8 cellular contexts compared by ENCODE assay signal in genomic region chr3:159852821-159853505, GRCh38. TPM values are rescaled to one million over a fixed set of nuclear protein-coding genes. Genes with fewer than 3 reads are reported as not detected.
DNase-seq lines count a peak whose midpoint lies in the region; ATAC-seq and TF ChIP-seq lines count a peak whose summit lies in the region.

No MANE protein-coding gene starts in this region.

- peak overlapping the region; percentile 71 for H3K4me2 ChIP-seq in mammary epithelial cell (ENCODE audit: insufficient read depth, low read depth, low read length)

- H3K4me3 Mint-ChIP-seq in HFFc6, result peak overlapping the region; percentile 77
- H3K4me3 Mint-ChIP-seq in effector memory CD8-positive, alpha-beta T cell, result no peak overlapping the region

- peaks cover 85% of the 10 kb centered on the region for H3K4me1 Mint-ChIP-seq in HFFc6 (ENCODE audit: low read depth)
- no peaks in the 10 kb centered on the region for H3K4me1 Mint-ChIP-seq in effector memory CD8-positive, alpha-beta T cell (ENCODE audit: low read depth in 2 of 2)

- 1% methylated on average over 10 of the region's 11 CpGs for WGBS in mammary epithelial cell (ENCODE audit: low coverage, missing lambda C conversion rate)

- peak overlapping the region; percentile 68 for H3K9ac ChIP-seq in mammary epithelial cell (ENCODE audit: insufficient read depth, low read length)

- no peaks in the 10 kb centered on the region for H4K20me1 ChIP-seq in mammary epithelial cell (ENCODE audit: insufficient read depth, low read length)

- CTCF ChIA-PET in mammary epithelial cell (lab: Charles Lee; ENCODE audit: low non-redundant PET), result interaction anchor here (0.5 to 1.2 kb wide), 5 partner anchors 11 to 1282 kb away, joined by 3 to 8 read pairs (median 3); partner anchors contain the start of gene MLF1

- H3K27me3 Mint-ChIP-seq in HFFc6 (ENCODE audit: insufficient read depth), result no peaks in the 10 kb centered on the region
- H3K27me3 Mint-ChIP-seq in effector memory CD8-positive, alpha-beta T cell, result peaks cover 27 to 30% of the 10 kb centered on the region in 2 donors

- peak; percentile 84 for ATAC-seq in thoracic aorta (ENCODE audit: insufficient number of reproducible peaks, low FRiP score, low read depth)
- ATAC-seq in effector memory CD8-positive, alpha-beta T cell (replicated peaks), result no peak

- H3K27ac ChIP-seq in mammary epithelial cell (ENCODE audit: insufficient read depth, low read depth, low read length), result peak overlapping the region; percentile 91
- peak overlapping the region; percentile 87 to 90 for H3K27ac ChIP-seq in thoracic aorta

- no peaks in the 10 kb centered on the region for H3K9me3 Mint-ChIP-seq in HFFc6
- no peaks in the 10 kb centered on the region for H3K9me3 Mint-ChIP-seq in effector memory CD8-positive, alpha-beta T cell

- H3K4me3 ChIP-seq in mammary epithelial cell (replicated peaks in 1 of 3; ENCODE audit: insufficient read depth in 1 of 3, low read depth in 2 of 3, low read length in 3 of 3) (peak overlapping the region; percentile 4 to 39 (median 30)), thoracic aorta (peak overlapping the region; percentile 68)

- H3K4me1 ChIP-seq in mammary epithelial cell (ENCODE audit: insufficient read depth, low read length) (peaks cover 52% of the 10 kb centered on the region), thoracic aorta (ENCODE audit: control insufficient read depth in 1 of 2, low read depth in 2 of 2) (peaks cover 39 to 85% of the 10 kb centered on the region in 2 donors)

- peaks cover 89% of the 10 kb centered on the region for H3K79me2 ChIP-seq in mammary epithelial cell (ENCODE audit: insufficient read depth, low read length)

- H3K36me3 ChIP-seq in mammary epithelial cell (ENCODE audit: insufficient read depth, low read length), result no peaks in the 10 kb centered on the region
- no peaks in the 10 kb centered on the region for H3K36me3 ChIP-seq in thoracic aorta

- TF ChIP-seq CTCF in HFFc6 (IDR thresholded peaks at IDR 0.05), result no peak
- TF ChIP-seq CTCF in mammary epithelial cell (conservative IDR thresholded peaks at IDR 0.05 in 1 of 2, IDR thresholded peaks at IDR 0.05 in 1 of 2; ENCODE audit: extremely low read depth in 1 of 2, insufficient read depth in 1 of 2, low read depth in 1 of 2, low read length in 2 of 2), result no peak
- TF ChIP-seq CTCF in thoracic aorta (IDR thresholded peaks at IDR 0.05), result no peak
- TF ChIP-seq CTCF in GM20000 (IDR thresholded peaks at IDR 0.05; ENCODE audit: extremely low read depth, missing control alignments), result no peak

- peak; percentile 71 for DNase-seq in ACHN
- DNase-seq in HFFc6, result peak; percentile 27
- peak; percentile 66 for DNase-seq in mammary epithelial cell
- peak; percentile 53 for DNase-seq in kidney glomerular epithelial cell (lab: John Stamatoyannopoulos, UW)
- DNase-seq in thoracic aorta (ENCODE audit: low spot score), result no peak
- DNase-seq in GM20000 (ENCODE audit: low spot score), result no peak
- DNase-seq in effector memory CD8-positive, alpha-beta T cell, result no peak
- DNase-seq in MV-4-11 (lab: John Stamatoyannopoulos, UW), result no peak

- intact Hi-C loops in mammary epithelial cell (cut with micrococcal nuclease), result loop anchor here (1.0 to 10.0 kb wide), 2 partner anchors 12 to 88 kb away; no protein-coding TSS in a partner anchor

- H3K27me3 ChIP-seq in mammary epithelial cell (ENCODE audit: insufficient read depth, low read length), result no peaks in the 10 kb centered on the region
- H3K27me3 ChIP-seq in thoracic aorta (replicated peaks; ENCODE audit: insufficient read depth), result no peaks in the 10 kb centered on the region

- peaks cover 13% of the 10 kb centered on the region for H3K36me3 Mint-ChIP-seq in HFFc6 (ENCODE audit: low read depth)
- H3K36me3 Mint-ChIP-seq in effector memory CD8-positive, alpha-beta T cell (ENCODE audit: insufficient read depth), result no peaks in the 10 kb centered on the region

- peak overlapping the region; percentile 84 for H2AFZ ChIP-seq in mammary epithelial cell (ENCODE audit: low read depth, low read length)

- H3K27ac Mint-ChIP-seq in HFFc6, result peak overlapping the region; percentile 92
- no peak overlapping the region for H3K27ac Mint-ChIP-seq in effector memory CD8-positive, alpha-beta T cell

- in situ Hi-C loops in ACHN (cut with HindIII; ENCODE audit: low pct_ligation_motif_present, low pct_unique_long_range_greater_than_20kb, low sequenced_read_pairs) (no loop called here), mammary epithelial cell (cut with MboI; ENCODE audit: low sequenced_read_pairs in 2 of 2) (no loop called here)

- H3K9me3 ChIP-seq in mammary epithelial cell (replicated peaks; ENCODE audit: insufficient read depth, low read length) (no peaks in the 10 kb centered on the region), thoracic aorta (no peaks in the 10 kb centered on the region)

- BruUV-seq in mammary epithelial cell (replicated peaks; lab: Mats Ljungman, UMichigan), result TSS peak; percentile 84

- dilution Hi-C loops in mammary epithelial cell (cut with HindIII; ENCODE audit: low sequenced_read_pairs), result no loop called here

RNA-seq across cellular contexts. Expression of gene SCHIP1, which starts 13.3 kb away (rescaled TPM):
- total RNA-seq in HFFc6 (2021; fragmentation: NEBNext Ultra II Directional; extraction: Animal tissue kit (Norgen Biotek cat#: 25700)), result 1 to 10 TPM; 1.1 to 8.1 (median 2.2) TPM
- 1 to 10 TPM; 5.4 to 8.5 TPM for total RNA-seq in mammary epithelial cell
- 5.7 TPM for polyA plus RNA-seq in mammary epithelial cell
- polyA minus RNA-seq in mammary epithelial cell, result 1.2 TPM
- 10 to 100 TPM; 13.4 to 15.1 TPM for total RNA-seq in thoracic aorta

Comparison
In these comparisons a context has a peak if more than half of its experiments do, and no peak if none do; other contexts are left out.
1. DNase-seq: peak in ACHN (single experiment), HFFc6 (single experiment), mammary epithelial cell (single experiment) and kidney glomerular epithelial cell (single experiment); none in thoracic aorta (single experiment), GM20000 (single experiment), effector memory CD8-positive, alpha-beta T cell (0 of 3) and MV-4-11 (single experiment).